ENCODE assay signal across 1 cellular context in the genomic region with DNA sequence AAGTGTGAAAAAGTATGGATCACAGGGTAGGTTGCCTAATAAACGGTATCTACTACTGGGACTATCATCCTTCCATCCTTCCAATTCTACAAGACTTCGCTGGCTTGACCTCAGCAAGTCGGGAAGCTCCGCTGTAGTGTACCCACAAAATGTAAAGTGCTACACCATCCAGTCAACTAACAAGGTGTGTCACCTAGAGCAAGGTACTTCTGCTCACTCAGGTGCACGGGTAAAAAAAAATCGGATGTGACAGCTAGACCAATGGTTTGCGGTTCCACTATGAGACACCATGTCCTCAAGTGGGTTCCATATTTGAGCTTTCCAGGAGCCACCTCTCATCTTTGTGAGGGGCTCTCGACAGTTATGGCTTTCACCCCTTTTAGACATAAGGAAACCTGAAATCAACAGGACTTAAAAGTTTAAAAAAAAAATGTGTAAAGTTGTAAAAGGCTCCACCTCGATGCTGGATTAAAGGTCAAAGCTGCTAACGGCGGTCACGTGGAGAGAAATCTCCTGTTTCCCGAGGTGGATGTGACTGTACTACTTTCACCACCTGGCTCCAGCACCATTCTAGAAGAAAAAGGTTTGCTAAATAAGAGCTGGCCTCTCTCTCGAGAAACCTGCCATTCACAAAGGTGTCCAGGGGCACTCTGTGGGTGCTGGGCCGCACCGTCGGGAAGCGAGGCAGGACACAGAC.
TF ChIP-seq lines count a peak whose summit lies in the region.

No MANE protein-coding gene starts in this region.

TF ChIP-seq in H1, 55 proteins besides CTCF, POLR2A, EP300 and RAD21:
- TF ChIP-seq ASH2L (IDR thresholded peaks at IDR 0.05; ENCODE audit: low read length) (no peak), SRF (IDR thresholded peaks at IDR 0.05; ENCODE audit: low read depth, low read length) (no peak), TCF12 (IDR thresholded peaks at IDR 0.05; ENCODE audit: low read depth, low read length) (no peak), TAF1 (IDR thresholded peaks at IDR 0.05; ENCODE audit: low read depth, low read length) (no peak), HDAC6 (IDR thresholded peaks at IDR 0.05; ENCODE audit: low read depth, low read length) (no peak), BACH1 (IDR thresholded peaks at IDR 0.05; ENCODE audit: low read length) (no peak), JUN (IDR thresholded peaks at IDR 0.05; ENCODE audit: low read depth, low read length) (no peak), ZNF274 (IDR thresholded peaks at IDR 0.05; ENCODE audit: borderline replicate concordance, extremely low read depth, low read length) (no peak), CEBPB (IDR thresholded peaks at IDR 0.05; ENCODE audit: low read depth, low read length) (no peak), CBX5 (IDR thresholded peaks at IDR 0.05; ENCODE audit: low read depth, low read length) (no peak), GABPA (IDR thresholded peaks at IDR 0.05; ENCODE audit: borderline replicate concordance, insufficient read depth, low read length) (no peak), RBBP5 (IDR thresholded peaks at IDR 0.05; ENCODE audit: borderline replicate concordance, low read depth, low read length) (no peak), FOSL1 (IDR thresholded peaks at IDR 0.05; ENCODE audit: insufficient read depth, low read depth, low read length) (no peak), CHD1 (IDR thresholded peaks at IDR 0.05; ENCODE audit: low read depth, low read length) (no peak)
- TF ChIP-seq, protein P1, sequence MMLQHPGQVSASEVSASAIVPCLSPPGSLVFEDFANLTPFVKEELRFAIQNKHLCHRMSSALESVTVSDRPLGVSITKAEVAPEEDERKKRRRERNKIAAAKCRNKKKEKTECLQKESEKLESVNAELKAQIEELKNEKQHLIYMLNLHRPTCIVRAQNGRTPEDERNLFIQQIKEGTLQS (IDR thresholded peaks at IDR 0.05; ENCODE audit: insufficient read depth, low read depth, low read length) = no peak
- TF ChIP-seq, protein P2, sequence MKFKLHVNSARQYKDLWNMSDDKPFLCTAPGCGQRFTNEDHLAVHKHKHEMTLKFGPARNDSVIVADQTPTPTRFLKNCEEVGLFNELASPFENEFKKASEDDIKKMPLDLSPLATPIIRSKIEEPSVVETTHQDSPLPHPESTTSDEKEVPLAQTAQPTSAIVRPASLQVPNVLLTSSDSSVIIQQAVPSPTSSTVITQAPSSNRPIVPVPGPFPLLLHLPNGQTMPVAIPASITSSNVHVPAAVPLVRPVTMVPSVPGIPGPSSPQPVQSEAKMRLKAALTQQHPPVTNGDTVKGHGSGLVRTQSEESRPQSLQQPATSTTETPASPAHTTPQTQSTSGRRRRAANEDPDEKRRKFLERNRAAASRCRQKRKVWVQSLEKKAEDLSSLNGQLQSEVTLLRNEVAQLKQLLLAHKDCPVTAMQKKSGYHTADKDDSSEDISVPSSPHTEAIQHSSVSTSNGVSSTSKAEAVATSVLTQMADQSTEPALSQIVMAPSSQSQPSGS (IDR thresholded peaks at IDR 0.05; ENCODE audit: low read length) = no peak
